Comparison of ENCODE assay signal across 2 cellular contexts in the genomic region with DNA sequence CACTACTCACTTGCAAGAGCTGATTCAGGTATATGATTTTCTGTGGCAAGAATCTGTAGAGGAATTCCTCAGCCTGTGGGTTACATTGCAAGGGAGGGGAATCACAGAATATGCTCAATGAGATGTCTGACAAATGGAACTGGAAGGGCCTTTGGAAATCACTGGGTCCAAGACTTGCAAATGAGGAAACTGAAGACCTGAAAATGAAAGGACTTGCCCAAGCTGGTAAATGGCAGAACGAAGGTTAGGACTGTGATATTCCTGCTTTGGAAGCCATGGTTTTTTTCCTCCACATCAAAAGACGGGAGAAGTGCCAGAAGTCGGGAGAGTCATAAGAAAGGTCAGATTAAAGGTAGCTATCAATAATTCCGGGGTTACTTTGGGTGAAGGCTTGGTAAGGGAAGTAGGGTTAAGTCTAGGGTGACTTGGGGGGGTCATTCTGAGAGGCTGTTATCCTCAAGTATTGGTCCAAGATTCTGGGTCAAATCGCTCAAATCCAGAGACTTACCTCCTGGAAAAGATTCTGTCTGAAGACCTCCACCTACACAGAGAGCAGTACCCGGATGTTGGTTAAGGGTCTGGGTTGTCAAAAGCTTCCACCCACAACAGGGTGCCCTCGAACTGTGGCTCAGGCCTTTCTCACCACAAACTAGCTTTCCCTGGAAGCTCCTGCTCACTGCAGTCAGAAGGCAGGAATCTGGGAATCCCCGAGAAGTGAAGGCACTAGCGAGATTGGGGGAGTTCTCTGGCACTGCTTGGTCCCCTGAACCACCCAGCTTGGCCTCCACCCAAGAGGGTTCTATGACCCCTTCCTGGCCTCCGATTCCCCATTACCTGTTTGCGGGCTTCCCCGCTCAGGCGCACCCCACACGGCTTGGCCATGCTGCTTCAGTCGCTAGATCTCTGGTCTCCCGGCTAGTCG.
A peak's percentile ranks its signal among the peaks of the same experiment; 100 is the strongest.
TF ChIP-seq lines count a peak whose summit lies in the region.

A gene with protein sequence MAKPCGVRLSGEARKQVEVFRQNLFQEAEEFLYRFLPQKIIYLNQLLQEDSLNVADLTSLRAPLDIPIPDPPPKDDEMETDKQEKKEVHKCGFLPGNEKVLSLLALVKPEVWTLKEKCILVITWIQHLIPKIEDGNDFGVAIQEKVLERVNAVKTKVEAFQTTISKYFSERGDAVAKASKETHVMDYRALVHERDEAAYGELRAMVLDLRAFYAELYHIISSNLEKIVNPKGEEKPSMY (minus strand): TSS at position 911 of the 922 bp plus-strand sequence. CDS start 29 bp downstream, at position 882.

TF ChIP-seq in SK-N-SH, 30 proteins besides CTCF, POLR2A, EP300 and RAD21 (continued from another document):
- TF ChIP-seq, protein P1, sequence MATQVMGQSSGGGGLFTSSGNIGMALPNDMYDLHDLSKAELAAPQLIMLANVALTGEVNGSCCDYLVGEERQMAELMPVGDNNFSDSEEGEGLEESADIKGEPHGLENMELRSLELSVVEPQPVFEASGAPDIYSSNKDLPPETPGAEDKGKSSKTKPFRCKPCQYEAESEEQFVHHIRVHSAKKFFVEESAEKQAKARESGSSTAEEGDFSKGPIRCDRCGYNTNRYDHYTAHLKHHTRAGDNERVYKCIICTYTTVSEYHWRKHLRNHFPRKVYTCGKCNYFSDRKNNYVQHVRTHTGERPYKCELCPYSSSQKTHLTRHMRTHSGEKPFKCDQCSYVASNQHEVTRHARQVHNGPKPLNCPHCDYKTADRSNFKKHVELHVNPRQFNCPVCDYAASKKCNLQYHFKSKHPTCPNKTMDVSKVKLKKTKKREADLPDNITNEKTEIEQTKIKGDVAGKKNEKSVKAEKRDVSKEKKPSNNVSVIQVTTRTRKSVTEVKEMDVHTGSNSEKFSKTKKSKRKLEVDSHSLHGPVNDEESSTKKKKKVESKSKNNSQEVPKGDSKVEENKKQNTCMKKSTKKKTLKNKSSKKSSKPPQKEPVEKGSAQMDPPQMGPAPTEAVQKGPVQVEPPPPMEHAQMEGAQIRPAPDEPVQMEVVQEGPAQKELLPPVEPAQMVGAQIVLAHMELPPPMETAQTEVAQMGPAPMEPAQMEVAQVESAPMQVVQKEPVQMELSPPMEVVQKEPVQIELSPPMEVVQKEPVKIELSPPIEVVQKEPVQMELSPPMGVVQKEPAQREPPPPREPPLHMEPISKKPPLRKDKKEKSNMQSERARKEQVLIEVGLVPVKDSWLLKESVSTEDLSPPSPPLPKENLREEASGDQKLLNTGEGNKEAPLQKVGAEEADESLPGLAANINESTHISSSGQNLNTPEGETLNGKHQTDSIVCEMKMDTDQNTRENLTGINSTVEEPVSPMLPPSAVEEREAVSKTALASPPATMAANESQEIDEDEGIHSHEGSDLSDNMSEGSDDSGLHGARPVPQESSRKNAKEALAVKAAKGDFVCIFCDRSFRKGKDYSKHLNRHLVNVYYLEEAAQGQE (IDR thresholded peaks at IDR 0.05; ENCODE audit: low read depth, low read length), result no peak
- TF ChIP-seq FOSL2 (IDR thresholded peaks at IDR 0.05; ENCODE audit: borderline replicate concordance, low read depth), result no peak
- no peak for TF ChIP-seq TAF1 (IDR thresholded peaks at IDR 0.05; ENCODE audit: borderline replicate concordance, low read depth, low read length)
- TF ChIP-seq FOXM1 (IDR thresholded peaks at IDR 0.05; ENCODE audit: low read depth), result no peak
- peak; percentile 70 for TF ChIP-seq POLR2AphosphoS5 (IDR thresholded peaks at IDR 0.05; ENCODE audit: low read depth, low read length)
- no peak for TF ChIP-seq EZH2phosphoT487 (IDR thresholded peaks at IDR 0.05; ENCODE audit: borderline replicate concordance, low read depth)
- TF ChIP-seq IRF3 (IDR thresholded peaks at IDR 0.05; ENCODE audit: low read depth, low read length), result no peak
- no peak for TF ChIP-seq MEF2A (IDR thresholded peaks at IDR 0.05; ENCODE audit: borderline replicate concordance, low read depth)
- TF ChIP-seq, protein P2, sequence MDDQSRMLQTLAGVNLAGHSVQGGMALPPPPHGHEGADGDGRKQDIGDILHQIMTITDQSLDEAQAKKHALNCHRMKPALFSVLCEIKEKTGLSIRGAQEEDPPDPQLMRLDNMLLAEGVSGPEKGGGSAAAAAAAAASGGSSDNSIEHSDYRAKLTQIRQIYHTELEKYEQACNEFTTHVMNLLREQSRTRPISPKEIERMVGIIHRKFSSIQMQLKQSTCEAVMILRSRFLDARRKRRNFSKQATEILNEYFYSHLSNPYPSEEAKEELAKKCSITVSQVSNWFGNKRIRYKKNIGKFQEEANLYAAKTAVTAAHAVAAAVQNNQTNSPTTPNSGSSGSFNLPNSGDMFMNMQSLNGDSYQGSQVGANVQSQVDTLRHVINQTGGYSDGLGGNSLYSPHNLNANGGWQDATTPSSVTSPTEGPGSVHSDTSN (IDR thresholded peaks at IDR 0.05), result no peak
- TF ChIP-seq SMC3 (IDR thresholded peaks at IDR 0.05; ENCODE audit: low read depth, low read length), result no peak

TF ChIP-seq in SK-N-SH treated with all-trans-retinoic acid at 6 μM for 48 hours, 23 proteins besides CTCF, POLR2A, EP300 and RAD21 (continued from another document):
- TF ChIP-seq OSR1 (CRISPR knock-in tag; IDR thresholded peaks at IDR 0.05), result no peak
- TF ChIP-seq, protein P3, sequence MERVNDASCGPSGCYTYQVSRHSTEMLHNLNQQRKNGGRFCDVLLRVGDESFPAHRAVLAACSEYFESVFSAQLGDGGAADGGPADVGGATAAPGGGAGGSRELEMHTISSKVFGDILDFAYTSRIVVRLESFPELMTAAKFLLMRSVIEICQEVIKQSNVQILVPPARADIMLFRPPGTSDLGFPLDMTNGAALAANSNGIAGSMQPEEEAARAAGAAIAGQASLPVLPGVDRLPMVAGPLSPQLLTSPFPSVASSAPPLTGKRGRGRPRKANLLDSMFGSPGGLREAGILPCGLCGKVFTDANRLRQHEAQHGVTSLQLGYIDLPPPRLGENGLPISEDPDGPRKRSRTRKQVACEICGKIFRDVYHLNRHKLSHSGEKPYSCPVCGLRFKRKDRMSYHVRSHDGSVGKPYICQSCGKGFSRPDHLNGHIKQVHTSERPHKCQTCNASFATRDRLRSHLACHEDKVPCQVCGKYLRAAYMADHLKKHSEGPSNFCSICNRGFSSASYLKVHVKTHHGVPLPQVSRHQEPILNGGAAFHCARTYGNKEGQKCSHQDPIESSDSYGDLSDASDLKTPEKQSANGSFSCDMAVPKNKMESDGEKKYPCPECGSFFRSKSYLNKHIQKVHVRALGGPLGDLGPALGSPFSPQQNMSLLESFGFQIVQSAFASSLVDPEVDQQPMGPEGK (CRISPR knock-in tag; IDR thresholded peaks at IDR 0.05; ENCODE audit: borderline replicate concordance), result no peak
- TF ChIP-seq ZFP30 (CRISPR knock-in tag; IDR thresholded peaks at IDR 0.05), result no peak
- TF ChIP-seq ZFP3 (CRISPR knock-in tag; IDR thresholded peaks at IDR 0.05), result no peak
- no peak for TF ChIP-seq ZNF8 (CRISPR knock-in tag; IDR thresholded peaks at IDR 0.05)
